In the genomic region with DNA sequence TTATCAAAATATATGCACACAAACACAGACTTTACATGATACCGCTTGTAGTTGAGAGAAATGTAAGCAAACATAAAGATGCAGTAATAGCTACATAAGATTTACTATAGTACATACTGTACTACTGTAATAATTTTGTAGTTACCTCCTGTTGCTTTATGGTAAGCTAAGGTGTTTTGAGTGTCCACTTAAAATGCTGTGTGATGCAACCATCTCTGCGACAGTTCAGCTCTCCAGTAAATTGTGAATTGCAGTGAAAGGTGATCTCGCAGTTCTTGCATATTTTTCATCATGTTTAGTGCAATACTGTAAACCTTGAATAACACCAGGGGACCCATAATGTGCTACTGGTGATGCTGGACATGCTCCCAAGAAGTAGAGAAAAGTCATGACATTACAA, we compare ENCODE assay signal across 1 cellular context.
A peak's percentile ranks its signal among the peaks of the same experiment; 100 is the strongest.
TF ChIP-seq lines count a peak whose summit lies in the region.

No MANE protein-coding gene starts in this region.

TF ChIP-seq in HEK293, 187 proteins besides CTCF, POLR2A, EP300 and RAD21 (continued from another document):
- TF ChIP-seq, protein P1, sequence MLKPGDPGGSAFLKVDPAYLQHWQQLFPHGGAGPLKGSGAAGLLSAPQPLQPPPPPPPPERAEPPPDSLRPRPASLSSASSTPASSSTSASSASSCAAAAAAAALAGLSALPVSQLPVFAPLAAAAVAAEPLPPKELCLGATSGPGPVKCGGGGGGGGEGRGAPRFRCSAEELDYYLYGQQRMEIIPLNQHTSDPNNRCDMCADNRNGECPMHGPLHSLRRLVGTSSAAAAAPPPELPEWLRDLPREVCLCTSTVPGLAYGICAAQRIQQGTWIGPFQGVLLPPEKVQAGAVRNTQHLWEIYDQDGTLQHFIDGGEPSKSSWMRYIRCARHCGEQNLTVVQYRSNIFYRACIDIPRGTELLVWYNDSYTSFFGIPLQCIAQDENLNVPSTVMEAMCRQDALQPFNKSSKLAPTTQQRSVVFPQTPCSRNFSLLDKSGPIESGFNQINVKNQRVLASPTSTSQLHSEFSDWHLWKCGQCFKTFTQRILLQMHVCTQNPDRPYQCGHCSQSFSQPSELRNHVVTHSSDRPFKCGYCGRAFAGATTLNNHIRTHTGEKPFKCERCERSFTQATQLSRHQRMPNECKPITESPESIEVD (tag by site-specific recombination; IDR thresholded peaks at IDR 0.05): peak; percentile 39; the same call in 1 of the 2 replicates
- TF ChIP-seq ZNF549 (tag by site-specific recombination; IDR thresholded peaks at IDR 0.05) (no peak), ZNF239 (tag by site-specific recombination; IDR thresholded peaks at IDR 0.05) (no peak), ZNF843 (tag by site-specific recombination; IDR thresholded peaks at IDR 0.05) (no peak), ZIC2 (tag by site-specific recombination; IDR thresholded peaks at IDR 0.05) (peak; percentile 18; the same call in 1 of the 2 replicates), ZNF791 (tag by site-specific recombination; IDR thresholded peaks at IDR 0.05) (no peak), ZNF670 (tag by site-specific recombination; IDR thresholded peaks at IDR 0.05; ENCODE audit: low read depth) (no peak), ZNF19 (tag by site-specific recombination; IDR thresholded peaks at IDR 0.05; ENCODE audit: low read depth) (no peak), ZNF335 (tag by site-specific recombination; conservative IDR thresholded peaks at IDR 0.05) (no peak), ZNF423 (tag by site-specific recombination; IDR thresholded peaks at IDR 0.05) (no peak), OVOL3 (tag by site-specific recombination; IDR thresholded peaks at IDR 0.05) (no peak), ZNF544 (tag by site-specific recombination; IDR thresholded peaks at IDR 0.05) (no peak), ZNF514 (tag by site-specific recombination; IDR thresholded peaks at IDR 0.05) (no peak), GLIS1 (tag by site-specific recombination; IDR thresholded peaks at IDR 0.05) (no peak), MYNN (tag by site-specific recombination; IDR thresholded peaks at IDR 0.05; ENCODE audit: borderline replicate concordance) (no peak)
- TF ChIP-seq, protein P2, sequence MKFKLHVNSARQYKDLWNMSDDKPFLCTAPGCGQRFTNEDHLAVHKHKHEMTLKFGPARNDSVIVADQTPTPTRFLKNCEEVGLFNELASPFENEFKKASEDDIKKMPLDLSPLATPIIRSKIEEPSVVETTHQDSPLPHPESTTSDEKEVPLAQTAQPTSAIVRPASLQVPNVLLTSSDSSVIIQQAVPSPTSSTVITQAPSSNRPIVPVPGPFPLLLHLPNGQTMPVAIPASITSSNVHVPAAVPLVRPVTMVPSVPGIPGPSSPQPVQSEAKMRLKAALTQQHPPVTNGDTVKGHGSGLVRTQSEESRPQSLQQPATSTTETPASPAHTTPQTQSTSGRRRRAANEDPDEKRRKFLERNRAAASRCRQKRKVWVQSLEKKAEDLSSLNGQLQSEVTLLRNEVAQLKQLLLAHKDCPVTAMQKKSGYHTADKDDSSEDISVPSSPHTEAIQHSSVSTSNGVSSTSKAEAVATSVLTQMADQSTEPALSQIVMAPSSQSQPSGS (tag by site-specific recombination; IDR thresholded peaks at IDR 0.05; ENCODE audit: low read depth): no peak
- TF ChIP-seq, protein P3, sequence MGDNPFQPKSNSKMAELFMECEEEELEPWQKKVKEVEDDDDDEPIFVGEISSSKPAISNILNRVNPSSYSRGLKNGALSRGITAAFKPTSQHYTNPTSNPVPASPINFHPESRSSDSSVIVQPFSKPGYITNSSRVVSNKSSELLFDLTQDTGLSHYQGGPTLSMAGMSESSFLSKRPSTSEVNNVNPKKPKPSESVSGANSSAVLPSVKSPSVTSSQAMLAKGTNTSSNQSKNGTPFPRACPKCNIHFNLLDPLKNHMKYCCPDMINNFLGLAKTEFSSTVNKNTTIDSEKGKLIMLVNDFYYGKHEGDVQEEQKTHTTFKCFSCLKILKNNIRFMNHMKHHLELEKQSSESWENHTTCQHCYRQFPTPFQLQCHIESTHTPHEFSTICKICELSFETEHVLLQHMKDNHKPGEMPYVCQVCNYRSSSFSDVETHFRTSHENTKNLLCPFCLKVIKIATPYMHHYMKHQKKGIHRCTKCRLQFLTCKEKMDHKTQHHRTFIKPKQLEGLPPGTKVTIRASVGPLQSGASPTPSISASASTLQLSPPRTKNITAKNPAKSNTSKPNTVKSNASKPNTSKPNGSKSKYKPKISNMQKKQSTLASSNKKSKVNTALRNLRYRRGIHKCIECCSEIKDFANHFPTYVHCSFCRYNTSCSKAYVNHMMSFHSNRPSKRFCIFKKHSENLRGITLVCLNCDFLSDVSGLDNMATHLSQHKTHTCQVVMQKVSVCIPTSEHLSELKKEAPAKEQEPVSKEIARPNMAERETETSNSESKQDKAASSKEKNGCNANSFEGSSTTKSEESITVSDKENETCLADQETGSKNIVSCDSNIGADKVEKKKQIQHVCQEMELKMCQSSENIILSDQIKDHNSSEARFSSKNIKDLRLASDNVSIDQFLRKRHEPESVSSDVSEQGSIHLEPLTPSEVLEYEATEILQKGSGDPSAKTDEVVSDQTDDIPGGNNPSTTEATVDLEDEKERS (tag by site-specific recombination; IDR thresholded peaks at IDR 0.05): no peak
- TF ChIP-seq, protein P4, sequence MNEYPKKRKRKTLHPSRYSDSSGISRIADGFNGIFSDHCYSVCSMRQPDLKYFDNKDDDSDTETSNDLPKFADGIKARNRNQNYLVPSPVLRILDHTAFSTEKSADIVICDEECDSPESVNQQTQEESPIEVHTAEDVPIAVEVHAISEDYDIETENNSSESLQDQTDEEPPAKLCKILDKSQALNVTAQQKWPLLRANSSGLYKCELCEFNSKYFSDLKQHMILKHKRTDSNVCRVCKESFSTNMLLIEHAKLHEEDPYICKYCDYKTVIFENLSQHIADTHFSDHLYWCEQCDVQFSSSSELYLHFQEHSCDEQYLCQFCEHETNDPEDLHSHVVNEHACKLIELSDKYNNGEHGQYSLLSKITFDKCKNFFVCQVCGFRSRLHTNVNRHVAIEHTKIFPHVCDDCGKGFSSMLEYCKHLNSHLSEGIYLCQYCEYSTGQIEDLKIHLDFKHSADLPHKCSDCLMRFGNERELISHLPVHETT (tag by site-specific recombination; IDR thresholded peaks at IDR 0.05): no peak
- TF ChIP-seq, protein P5, sequence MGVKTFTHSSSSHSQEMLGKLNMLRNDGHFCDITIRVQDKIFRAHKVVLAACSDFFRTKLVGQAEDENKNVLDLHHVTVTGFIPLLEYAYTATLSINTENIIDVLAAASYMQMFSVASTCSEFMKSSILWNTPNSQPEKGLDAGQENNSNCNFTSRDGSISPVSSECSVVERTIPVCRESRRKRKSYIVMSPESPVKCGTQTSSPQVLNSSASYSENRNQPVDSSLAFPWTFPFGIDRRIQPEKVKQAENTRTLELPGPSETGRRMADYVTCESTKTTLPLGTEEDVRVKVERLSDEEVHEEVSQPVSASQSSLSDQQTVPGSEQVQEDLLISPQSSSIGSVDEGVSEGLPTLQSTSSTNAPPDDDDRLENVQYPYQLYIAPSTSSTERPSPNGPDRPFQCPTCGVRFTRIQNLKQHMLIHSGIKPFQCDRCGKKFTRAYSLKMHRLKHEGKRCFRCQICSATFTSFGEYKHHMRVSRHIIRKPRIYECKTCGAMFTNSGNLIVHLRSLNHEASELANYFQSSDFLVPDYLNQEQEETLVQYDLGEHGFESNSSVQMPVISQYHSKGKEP (tag by site-specific recombination; IDR thresholded peaks at IDR 0.05): peak; percentile 85
